Comparison of ENCODE assay signal across 8 cellular contexts in genomic region chr14:63853831-63854293, GRCh38. TPM values are rescaled to one million over a fixed set of nuclear protein-coding genes. Genes with fewer than 3 reads are reported as not detected.
DNase-seq lines count a peak whose midpoint lies in the region; ATAC-seq and TF ChIP-seq lines count a peak whose summit lies in the region.

No MANE protein-coding gene starts in this region.

- no peaks in the 10 kb centered on the region for H3K36me3 Mint-ChIP-seq in memory B cell

- no peaks in the 10 kb centered on the region for H3K27me3 Mint-ChIP-seq in memory B cell

- TF ChIP-seq CTCF in HFF-Myc (IDR thresholded peaks at IDR 0.05; ENCODE audit: low read depth, low read length, missing control alignments) (no peak), dorsolateral prefrontal cortex (IDR thresholded peaks at IDR 0.05 in 54 of 56, conservative IDR thresholded peaks at IDR 0.05 in 2 of 56; ENCODE audit: low read depth in 1 of 56, partially characterized antibody in 56 of 56) (no peak)

- intact Hi-C loops in dorsolateral prefrontal cortex (cut with DNase I), result no loop called here

- H3K27ac ChIP-seq in dorsolateral prefrontal cortex, result peak overlapping the region in 29 of 59 donors; percentile 13 to 85 (median 64)

- peak overlapping the region; percentile 93 for H3K4me3 Mint-ChIP-seq in memory B cell

- no peaks in the 10 kb centered on the region for H3K9me3 Mint-ChIP-seq in memory B cell

- H3K27me3 ChIP-seq in dorsolateral prefrontal cortex, result peaks cover 0 to 44% (median 9%) of the 10 kb centered on the region in 45 donors

- H3K4me3 ChIP-seq in HFF-Myc (replicated peaks; ENCODE audit: low read depth, low read length) (peak overlapping the region; percentile 46), dorsolateral prefrontal cortex (peak overlapping the region; percentile 36 to 88 (median 68))

- peak; percentile 24 for ATAC-seq in memory B cell (ENCODE audit: low read depth)
- ATAC-seq in HG02588 (IDR thresholded peaks at IDR 0.05; ENCODE audit: unreplicated experiment), result no peak

- peaks cover 7% of the 10 kb centered on the region for H3K4me1 Mint-ChIP-seq in memory B cell

- DNase-seq in EL (peak; percentile 82), HFF-Myc (ENCODE audit: extremely low read depth, low read depth) (no peak), NCI-H2227 (lab: John Stamatoyannopoulos, UW; ENCODE audit: unreplicated experiment) (peak; percentile 54), dorsolateral prefrontal cortex (peak in 1 of 10 donors; percentile 40), memory B cell (ENCODE audit: low spot score in 2 of 2) (peak in 1 of 2 donors; percentile 7)
- DNase-seq in activated CD4-positive, alpha-beta T cell treated with anti-CD3 and anti-CD28 coated beads, Interleukin-2, amount 50 U/mL, for 4 hours, result peak; percentile 42 to 47
- peak; percentile 59 for DNase-seq in stimulated activated CD8-positive, alpha-beta memory T cell treated with anti-CD3 and anti-CD28 coated beads, Interleukin-4, amount 100 ng/mL, for 48 hours

- peak overlapping the region; percentile 78 for H3K27ac Mint-ChIP-seq in memory B cell

RNA-seq across cellular contexts. Expression of gene SYNE2, which starts 1.1 kb away (rescaled TPM):
- 10 to 100 TPM; 17.2 to 47.5 (median 29.1) TPM for total RNA-seq in dorsolateral prefrontal cortex
